Comparison of ENCODE assay signal across 20 cellular contexts in genomic region chr3:72490688-72491430, GRCh38. TPM values are rescaled to one million over a fixed set of nuclear protein-coding genes. Genes with fewer than 3 reads are reported as not detected.
DNase-seq lines count a peak whose midpoint lies in the region; ATAC-seq, FAIRE-seq and TF ChIP-seq lines count a peak whose summit lies in the region.
"Had no signal": no experiment of that assay in that cellular context is flagged by ENCODE, and none has a peak within 500 bp of the region (broad histone marks: within the 10 kb centered on the region; RNA-seq: fewer than 3 reads in every experiment).

No MANE protein-coding gene starts in this region.

- H3K9ac ChIP-seq in GM12878 (ENCODE audit: control insufficient read depth, insufficient read depth, low read length): no peak overlapping the region
- H3K9ac ChIP-seq in trophoblast cell (ENCODE audit: low read length): no peak overlapping the region

- TF ChIP-seq POLR2A in GM12878 (IDR thresholded peaks at IDR 0.05; ENCODE audit: low read depth, low read length): no peak

- H4K8ac ChIP-seq in trophoblast cell (ENCODE audit: low read depth, low read length): no peak overlapping the region

- 31% methylated on average over 6 of the region's 6 CpGs for WGBS in GM12878 (ENCODE audit: insufficient coverage, insufficient replicate concordance, low lambda C conversion rate, missing lambda C conversion rate)
- WGBS in trophoblast cell (ENCODE audit: extremely low coverage, insufficient coverage, insufficient read length): no CpG with 5 or more reads among the region's 6 CpGs

- peaks cover 15% of the 10 kb centered on the region for H3K79me1 ChIP-seq in trophoblast cell (ENCODE audit: low read length)

- ATAC-seq in GM18867 (IDR thresholded peaks at IDR 0.05; ENCODE audit: unreplicated experiment): peak; percentile 38
- ATAC-seq in GM12878: peak; percentile 28; the same call in 1 of the 3 replicates
- no peak for ATAC-seq in HG03378 (IDR thresholded peaks at IDR 0.05; ENCODE audit: unreplicated experiment)
- no peak for ATAC-seq in HG02981 (IDR thresholded peaks at IDR 0.05; ENCODE audit: unreplicated experiment)
- ATAC-seq in activated CD4-positive, CD25-positive, alpha-beta regulatory T cell treated with anti-CD3 and anti-CD28 coated beads, Interleukin-2, amount 50 U/mL, for 24 hours: no peak
- ATAC-seq: HCT116; stimulated activated naive B cell treated with anti-CD40 and anti-IgM and Interleukin-4, amounts not matched to agents 10 μg/mL and 1 μg/mL and 100 μg/mL, for 72 hours had no signal

- FAIRE-seq in GM12878 (lab: Jason Lieb, UNC): no peak
- FAIRE-seq: keratinocyte had no signal

- no peak overlapping the region for H2BK12ac ChIP-seq in trophoblast cell (ENCODE audit: low read length)

- H3K4ac ChIP-seq in trophoblast cell (ENCODE audit: low read depth, low read length): no peak overlapping the region

- H3K27me3 ChIP-seq in GM12878 (replicated peaks in 1 of 2; ENCODE audit: control insufficient read depth in 2 of 2, insufficient read depth in 2 of 2, low read length in 1 of 2) (no peaks in the 10 kb centered on the region), trophoblast cell (ENCODE audit: insufficient read depth, low read length) (no peaks in the 10 kb centered on the region)
- H3K27me3 ChIP-seq: uterus had no signal

- H4K91ac ChIP-seq in trophoblast cell (ENCODE audit: low read depth, low read length): peak overlapping the region; percentile 33

- intact Hi-C loops in GM12878 (cut with micrococcal nuclease; ENCODE audit: unreplicated experiment): no loop called here

- no peaks in the 10 kb centered on the region; the same call in 1 of the 3 replicates for H3K9me3 ChIP-seq in GM12878 (replicated peaks; ENCODE audit: control insufficient read depth, insufficient read depth, low read length)
- H3K9me3 ChIP-seq in trophoblast cell (ENCODE audit: insufficient read depth, low read depth, low read length): peaks cover 2% of the 10 kb centered on the region
- H3K9me3 ChIP-seq: uterus had no signal

- H2AFZ ChIP-seq in GM12878 (ENCODE audit: control insufficient read depth, low read depth, low read length) (no peak overlapping the region), trophoblast cell (ENCODE audit: insufficient read depth, low read length, poor library complexity) (no peak overlapping the region)

- RAD21 ChIA-PET in GM12878 (lab: Charles Lee; ENCODE audit: unreplicated experiment): interaction anchor here (1.1 kb wide), 1 partner anchor 370 kb away, joined by 3 read pairs; no protein-coding TSS in a partner anchor

- no peak overlapping the region for H4K12ac ChIP-seq in trophoblast cell (ENCODE audit: low read depth, low read length)

- H3K27ac ChIP-seq in GM12878 (ENCODE audit: control insufficient read depth, insufficient read depth) (no peak overlapping the region), trophoblast cell (ENCODE audit: low read depth, low read length) (no peak overlapping the region)
- H3K27ac ChIP-seq: uterus had no signal

- no peaks in the 10 kb centered on the region for H4K20me1 ChIP-seq in GM12878 (ENCODE audit: control insufficient read depth, insufficient read depth)

- H3K36me3 ChIP-seq in GM12878 (ENCODE audit: control insufficient read depth in 2 of 2, insufficient read depth in 2 of 2, low read length in 1 of 2) (no peaks in the 10 kb centered on the region), trophoblast cell (ENCODE audit: control insufficient read depth in 1 of 2, insufficient read depth in 2 of 2, low read length in 2 of 2) (no peaks in the 10 kb centered on the region)
- H3K36me3 ChIP-seq: uterus had no signal

- CTCF ChIA-PET in GM12878 (lab: Yijun Ruan, JAX): interaction anchor here (1.1 kb wide), 1 partner anchor 38 kb away, joined by 3 read pairs; no protein-coding TSS in a partner anchor

- SMC1A ChIA-PET in GM12878 (lab: Charles Lee; ENCODE audit: uncharacterized antibody, unreplicated experiment): no interaction called here

- H3K4me3 ChIP-seq in GM12878: no peak overlapping the region
- H3K4me3 ChIP-seq in trophoblast cell (ENCODE audit: low read depth, low read length): no peak overlapping the region
- H3K4me3 ChIP-seq: uterus had no signal

- peaks cover 19% of the 10 kb centered on the region for H3K4me1 ChIP-seq in GM12878 (ENCODE audit: control insufficient read depth, insufficient read depth, low read length)
- peaks cover 27 to 35% of the 10 kb centered on the region in 2 experiments for H3K4me1 ChIP-seq in trophoblast cell (ENCODE audit: control insufficient read depth in 1 of 2, insufficient read depth in 2 of 2, low read length in 2 of 2)
- H3K4me1 ChIP-seq: uterus had no signal

- DNase-seq in M059J (ENCODE audit: low read depth) (peak; percentile 20), GM12878 (ENCODE audit: low read depth, low spot score) (no peak), trophoblast cell (peak in 1 of 2 donors; percentile 8), GM19238 (ENCODE audit: insufficient read length, low spot score) (no peak)
- DNase-seq: activated CD4-positive, alpha-beta T cell treated with anti-CD3 and anti-CD28 coated beads, Interleukin-2, amount 50 U/mL, for 48 hours; activated T-cell treated with anti-CD3 and anti-CD28 coated beads, Interleukin-2, amount 50 U/mL, for 48 hours; AML-193; central memory CD4-positive, alpha-beta T cell; DMS153; Karpas-422; NCI-H2029; NK-92 treated with Interleukin-12 subunit alpha and Interleukin-12 subunit beta, amount 100 ng/mL, for 24 hours; stimulated activated naive B cell treated with anti-CD40 and anti-IgM and Interleukin-4, amounts not matched to agents 10 μg/mL and 1 μg/mL and 100 μg/mL, for 72 hours; uterus had no signal

- no TSS peak for BruUV-seq in GM12878 (replicated peaks; lab: Mats Ljungman, UMichigan)

- H2BK120ac ChIP-seq in trophoblast cell (ENCODE audit: insufficient read depth, low read length, poor library complexity): no peak overlapping the region

- no peak for TF ChIP-seq CTCF in GM12878 (IDR thresholded peaks at IDR 0.05 in 2 of 3, conservative IDR thresholded peaks at IDR 0.05 in 1 of 3; ENCODE audit: control insufficient read depth in 2 of 3, extremely low read depth in 1 of 3, insufficient read depth in 1 of 3, low read depth in 3 of 3, low read length in 3 of 3)

- TF ChIP-seq EP300 in GM12878 (IDR thresholded peaks at IDR 0.05; ENCODE audit: borderline replicate concordance in 1 of 2, control insufficient read depth in 1 of 2, low read depth in 2 of 2, low read length in 2 of 2): no peak

- no peak overlapping the region for H3K4me2 ChIP-seq in GM12878 (ENCODE audit: control insufficient read depth, insufficient read depth)
- H3K4me2 ChIP-seq in trophoblast cell (ENCODE audit: low read length): peak overlapping the region; percentile 17

- H2AK5ac ChIP-seq in trophoblast cell (ENCODE audit: low read length): no peak overlapping the region

- H3K18ac ChIP-seq in trophoblast cell (ENCODE audit: low read length): no peak overlapping the region

- H2BK5ac ChIP-seq in trophoblast cell (ENCODE audit: low read depth, low read length, poor library complexity): no peak overlapping the region

- no peak overlapping the region for H3K14ac ChIP-seq in trophoblast cell (ENCODE audit: low read length)

- H3K23ac ChIP-seq in trophoblast cell (ENCODE audit: low read length): no peak overlapping the region

- in situ Hi-C loops in GM12878 (cut with MboI): no loop called here

- H3K79me2 ChIP-seq in GM12878 (ENCODE audit: control insufficient read depth, insufficient read depth, low read length) (no peaks in the 10 kb centered on the region), trophoblast cell (ENCODE audit: control insufficient read depth, insufficient read depth, low read length, poor library complexity) (no peaks in the 10 kb centered on the region)

- no peak for TF ChIP-seq RAD21 in GM12878 (IDR thresholded peaks at IDR 0.05; ENCODE audit: insufficient read depth, low read depth, low read length)

- POLR2A ChIA-PET in GM12878 (lab: Charles Lee): no interaction called here

TF ChIP-seq in GM12878, 131 proteins besides CTCF, POLR2A, EP300 and RAD21 (continues in another document):
- peak; percentile 34 for TF ChIP-seq MEF2B (IDR thresholded peaks at IDR 0.05; ENCODE audit: partially characterized antibody, poor library complexity, severe bottlenecking)
- TF ChIP-seq SUZ12 (IDR thresholded peaks at IDR 0.05; ENCODE audit: unreplicated experiment): no peak

RNA-seq across cellular contexts. Expression of gene RYBP, which starts 44.4 kb away (rescaled TPM):
- total RNA-seq in M059J (2014; rRNA removed; shearing (Covaris generic)): 3.3 and 6.6 TPM in 2 replicates
- total RNA-seq in GM12878 (2013; cell fraction: nucleolus; rRNA removed): 19.3 and 19.4 TPM in 2 replicates
- 3.7 and 4.1 TPM in 2 replicates for total RNA-seq in GM12878 (2014; rRNA removed)
- 6.6 and 6.8 TPM in 2 replicates for total RNA-seq in GM12878 (2014; rRNA removed; fragmentation: Illumina TruSeq; extraction: Trizol)
- 6.3 and 6.9 TPM in 2 replicates for total RNA-seq in GM12878 (2021)
- polyA plus RNA-seq in GM12878 (2011; ENCODE audit: low read depth): 4.0 TPM
- 14.4 and 18.1 TPM in 2 replicates for polyA plus RNA-seq in GM12878 (2011; rRNA removed)
- 4.8 and 6.7 TPM in 2 replicates for polyA plus RNA-seq in GM12878 (2011; cell fraction: cytosol; rRNA removed)
- 7.5 TPM in 2 replicates for polyA plus RNA-seq in GM12878 (2011; cell fraction: nucleus; rRNA removed)
- 6.3 and 9.8 TPM in 2 replicates for polyA plus RNA-seq in GM12878 (2012)
- polyA plus RNA-seq in GM12878 (2014; fragmentation: Illumina TruSeq; extraction: Trizol): 8.8 and 9.3 TPM in 2 replicates
- 1 to 10 TPM; 2.4 to 3.3 TPM for polyA plus RNA-seq in GM12878 (2014; fragmentation: Nextera tagmentation; extraction: Ambion mirVana)
- polyA plus RNA-seq in GM12878 (2014; rRNA removed): 3.8 and 4.4 TPM in 2 replicates
- 1 to 10 TPM; 1.2 to 1.3 TPM for polyA plus RNA-seq in GM12878 (2016; fragmentation: Nextera tagmentation; extraction: Ambion mirVana)
- 8.2 and 11.0 TPM in 2 replicates for polyA minus RNA-seq in GM12878 (2011; rRNA and poly(A)+ RNA removed)
- 4.9 and 5.8 TPM in 2 replicates for polyA minus RNA-seq in GM12878 (2011; cell fraction: cytosol; rRNA and poly(A)+ RNA removed)
- 7.7 and 9.3 TPM in 2 replicates for polyA minus RNA-seq in GM12878 (2011; cell fraction: nucleus; rRNA and poly(A)+ RNA removed)
- polyA plus RNA-seq in trophoblast cell (2013): 44.7 and 45.0 TPM in 2 replicates

Comparison
In these comparisons a context has a peak if more than half of its experiments do, and no peak if none do; other contexts are left out.
1. ATAC-seq: peak in GM18867 (single experiment) and GM12878 (single experiment); none in HG03378 (single experiment), HG02981 (single experiment) and activated CD4-positive, CD25-positive, alpha-beta regulatory T cell treated with anti-CD3 and anti-CD28 coated beads, Interleukin-2, amount 50 U/mL, for 24 hours (0 of 2).